ENCODE assay signal across 17 cellular contexts in the genomic region with DNA sequence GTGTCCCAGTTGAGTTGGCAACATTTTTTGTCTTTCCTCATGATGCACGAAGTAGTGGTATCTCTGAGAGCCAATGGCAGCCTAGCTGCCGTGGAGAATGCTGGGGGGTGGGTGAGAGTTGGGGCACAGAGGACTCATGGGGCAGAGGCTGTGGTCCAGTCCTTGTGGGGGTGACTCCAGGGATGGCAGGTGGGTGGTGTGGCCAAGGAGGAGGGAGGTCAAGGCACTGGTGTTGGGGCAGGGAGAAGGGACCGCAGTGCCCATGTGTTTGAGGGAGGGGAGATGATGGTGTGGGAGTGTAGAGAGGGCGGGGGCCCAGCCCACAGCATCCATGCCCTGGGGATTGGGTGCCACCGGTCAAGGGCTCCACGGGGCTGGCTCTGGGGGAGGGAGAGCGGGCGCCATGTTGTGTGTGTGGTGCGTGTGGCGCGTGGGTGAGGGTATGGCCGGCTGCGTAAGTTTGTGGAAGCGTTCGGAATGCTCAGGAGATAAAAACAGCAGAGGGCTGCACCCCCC.
"Had no signal": no experiment of that assay in that cellular context is flagged by ENCODE, and none has a peak within 500 bp of the region (broad histone marks: within the 10 kb centered on the region; RNA-seq: fewer than 3 reads in every experiment).

No MANE protein-coding gene starts in this region.

- DNase-seq: activated CD4-positive, alpha-beta memory T cell treated with anti-CD3 and anti-CD28 coated beads for 36 hours; activated CD4-positive, alpha-beta T cell treated with anti-CD3 and anti-CD28 coated beads for 36 hours; activated T-cell treated with anti-CD3 and anti-CD28 coated beads for 4 hours; endodermal cell; foreskin melanocyte; hippocampal formation; islet precursor cell; ovary; stimulated activated CD4-positive, alpha-beta T cell treated with anti-CD3 and anti-CD28 coated beads, Interleukin-4, amount 100 ng/mL, for 1 hour; thyroid gland; WERI-Rb-1 had no signal

- H3K4me3 ChIP-seq: dorsolateral prefrontal cortex, neural progenitor cell, ovary, smooth muscle cell, thyroid gland had no signal

- H3K36me3 ChIP-seq: ovary, thyroid gland, WERI-Rb-1 had no signal

- H3K27me3 ChIP-seq: dorsolateral prefrontal cortex, neural progenitor cell, ovary, thyroid gland had no signal

- H3K9ac ChIP-seq: neural progenitor cell had no signal

- ATAC-seq: activated CD4-positive, alpha-beta T cell treated with anti-CD3 and anti-CD28 coated beads for 36 hours; left lobe of liver; sciatic nerve had no signal

- H3K4me1 ChIP-seq: thyroid gland had no signal

- H3K9me3 ChIP-seq: ovary, thyroid gland had no signal

- H3K27ac ChIP-seq: dorsolateral prefrontal cortex, epithelial cell of prostate, neural progenitor cell, ovary, thyroid gland, WERI-Rb-1 had no signal
